Comparison of ENCODE assay signal across 26 cellular contexts in genomic region chr5:7410936-7411511, GRCh38. TPM values are rescaled to one million over a fixed set of nuclear protein-coding genes. Genes with fewer than 3 reads are reported as not detected.
"Had no signal": no experiment of that assay in that cellular context is flagged by ENCODE, and none has a peak within 500 bp of the region (broad histone marks: within the 10 kb centered on the region; RNA-seq: fewer than 3 reads in every experiment).

No MANE protein-coding gene starts in this region.

- ATAC-seq: body of pancreas, natural killer cell, right cardiac atrium had no signal

- DNase-seq: activated CD4-positive, alpha-beta T cell treated with anti-CD3 and anti-CD28 coated beads for 1 hour; activated naive CD4-positive, alpha-beta T cell treated with anti-CD3 and anti-CD28 coated beads for 36 hours; activated T-cell treated with anti-CD3 and anti-CD28 coated beads, Interleukin-2, amount 50 U/mL, for 48 hours; amygdala; body of pancreas; left ventricle myocardium inferior; natural killer cell; right cardiac atrium; small intestine; stimulated activated CD4-positive, alpha-beta T cell treated with anti-CD3 and anti-CD28 coated beads, Interleukin-15, amount 100 ng/mL, for 24 hours; stimulated activated CD4-positive, alpha-beta T cell treated with anti-CD3 and anti-CD28 coated beads, Interleukin-2, amount 100 ng/mL, for 48 hours; stimulated activated CD8-positive, alpha-beta memory T cell treated with anti-CD3 and anti-CD28 coated beads, Interleukin-4, amount 100 ng/mL, for 48 hours; stimulated activated naive CD4-positive, alpha-beta T cell; testis; trophoblast cell had no signal

- H3K27me3 ChIP-seq: body of pancreas, cardiac muscle cell, testis, vagina had no signal

- H3K4me1 Mint-ChIP-seq: natural killer cell had no signal

- H3K4me3 Mint-ChIP-seq: activated naive CD4-positive, alpha-beta T cell treated with anti-CD3 and anti-CD28 coated beads for 36 hours; mesothelial cell of epicardium; natural killer cell had no signal

- H3K27ac Mint-ChIP-seq: activated naive CD4-positive, alpha-beta T cell treated with anti-CD3 and anti-CD28 coated beads for 36 hours; mesothelial cell of epicardium; natural killer cell had no signal

- H3K27ac ChIP-seq: body of pancreas, cardiac muscle cell, epithelial cell of prostate, left ventricle myocardium inferior, prostate gland, testis, vagina, VCaP had no signal

- H3K36me3 Mint-ChIP-seq: mesothelial cell of epicardium, natural killer cell had no signal

- H3K4me1 ChIP-seq: body of pancreas, left ventricle myocardium inferior, prostate gland, testis, vagina had no signal

- FAIRE-seq: small intestine had no signal

- H3K36me3 ChIP-seq: cardiac muscle cell, left ventricle myocardium inferior, prostate gland, vagina had no signal

- H3K9me3 ChIP-seq: body of pancreas, left ventricle myocardium inferior, prostate gland, testis, vagina had no signal

- H3K9me3 Mint-ChIP-seq: mesothelial cell of epicardium had no signal

- H3K4me3 ChIP-seq: body of pancreas, cardiac muscle cell, left ventricle myocardium inferior, prostate gland, testis, vagina had no signal

RNA-seq across cellular contexts. Expression of gene ADCY2, which starts 15.1 kb away (rescaled TPM):
- total RNA-seq: activated CD8-positive, alpha-beta memory T cell treated with anti-CD3 and anti-CD28 coated beads for 36 hours; activated naive CD4-positive, alpha-beta T cell treated with anti-CD3 and anti-CD28 coated beads for 36 hours; glomerular endothelial cell; lung microvascular endothelial cell; natural killer cell; osteocyte; T-helper 2 cell treated with Interferon-gamma antibody and Interleukin-4, amounts not matched to agents 100 ng/mL and 5 ng/mL, for 36 hours had no signal
